Comparison of ENCODE assay signal across 25 cellular contexts in the genomic region with DNA sequence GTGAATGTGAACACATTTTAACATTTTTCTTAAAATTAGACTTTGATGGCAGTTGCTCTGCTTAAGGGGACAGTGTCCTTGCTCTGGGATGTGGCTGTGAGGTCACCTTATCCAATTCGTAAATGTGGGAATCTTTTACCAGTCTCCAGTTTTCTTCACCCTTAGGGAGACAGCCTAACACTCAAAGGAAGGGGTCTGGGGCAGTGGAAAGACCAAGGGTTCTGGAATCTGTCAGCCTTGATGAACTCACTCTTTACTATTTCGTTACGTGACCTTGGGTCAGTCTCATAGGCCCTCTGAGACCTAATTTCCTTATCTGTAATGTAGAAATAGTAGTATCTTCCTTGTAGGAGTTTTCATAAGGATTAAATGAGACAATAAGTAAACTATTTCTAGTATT.
A peak's percentile ranks its signal among the peaks of the same experiment; 100 is the strongest.
DNase-seq lines count a peak whose midpoint lies in the region; ATAC-seq, FAIRE-seq and TF ChIP-seq lines count a peak whose summit lies in the region.
"Had no signal": no experiment of that assay in that cellular context is flagged by ENCODE, and none has a peak within 500 bp of the region (broad histone marks: within the 10 kb centered on the region; RNA-seq: fewer than 3 reads in every experiment).

No MANE protein-coding gene starts in this region.

- POLR2A ChIA-PET in A549 (lab: Yijun Ruan, JAX), result no interaction called here
- POLR2A ChIA-PET in activated CD4-positive, alpha-beta T cell treated with anti-CD3 and anti-CD28 coated beads, Interleukin-2, amount 10 ng/mL, durations not matched to agents 7 days and 5 days (lab: Charles Lee), result no interaction called here
- POLR2A ChIA-PET in GM10248 (lab: Yijun Ruan, JAX), result interaction anchor here (0.6 kb wide), 1 partner anchor 18 kb away, joined by 4 read pairs; no protein-coding TSS in a partner anchor

- CTCF ChIA-PET in A549 (lab: Yijun Ruan, JAX) (no interaction called here), GM10248 (lab: Yijun Ruan, JAX) (interaction anchor here (1.2 kb wide), 1 partner anchor 9 kb away, joined by 3 read pairs; no protein-coding TSS in a partner anchor)
- CTCF ChIA-PET in activated CD4-positive, alpha-beta T cell treated with anti-CD3 and anti-CD28 coated beads, Interleukin-2, amount 10 ng/mL, durations not matched to agents 7 days and 5 days (lab: Charles Lee), result no interaction called here

- H3K4me3 ChIP-seq in A549, result no peak overlapping the region
- H3K4me3 ChIP-seq in osteoblast (ENCODE audit: insufficient read depth, low read length), result no peak overlapping the region
- no peak overlapping the region for H3K4me3 ChIP-seq in skeletal muscle satellite cell (ENCODE audit: low read length)
- H3K4me3 ChIP-seq in GM23248, result no peak overlapping the region
- H3K4me3 ChIP-seq: BLaER1 treated with 17β-estradiol and CSF1 and Interleukin-3, amounts not matched to agents 10 nM and 100 nM had no signal

- H3K4me1 Mint-ChIP-seq in activated CD4-positive, alpha-beta T cell treated with anti-CD3 and anti-CD28 coated beads, Interleukin-2, amount 10 ng/mL, durations not matched to agents 7 days and 5 days, result peaks cover 12% of the 10 kb centered on the region

- TF ChIP-seq EP300 in A549 (IDR thresholded peaks at IDR 0.05), result no peak

- H3K9me2 ChIP-seq in GM23248 (ENCODE audit: insufficient read depth), result peaks cover 4% of the 10 kb centered on the region; the same call in 1 of the 2 replicates

- no peaks in the 10 kb centered on the region for H3K36me3 Mint-ChIP-seq in activated CD4-positive, alpha-beta T cell treated with anti-CD3 and anti-CD28 coated beads, Interleukin-2, amount 10 ng/mL, durations not matched to agents 7 days and 5 days (ENCODE audit: low read depth)
- H3K36me3 Mint-ChIP-seq: CD4-positive, CD25-positive, alpha-beta regulatory T cell; CD8-positive, alpha-beta memory T cell had no signal

- no peak for TF ChIP-seq POLR2A in A549 (IDR thresholded peaks at IDR 0.05; ENCODE audit: low read length)

- no peaks in the 10 kb centered on the region for H3K79me2 ChIP-seq in osteoblast (ENCODE audit: insufficient read depth, low read length)
- H3K79me2 ChIP-seq in GM23248 (ENCODE audit: insufficient read depth), result no peaks in the 10 kb centered on the region

- H3K4me3 Mint-ChIP-seq in activated CD4-positive, alpha-beta T cell treated with anti-CD3 and anti-CD28 coated beads, Interleukin-2, amount 10 ng/mL, durations not matched to agents 7 days and 5 days, result no peak overlapping the region
- H3K4me3 Mint-ChIP-seq: B cell; CD4-positive, CD25-positive, alpha-beta regulatory T cell; CD8-positive, alpha-beta memory T cell; HFFc6 had no signal

- H3K4me2 ChIP-seq in A549 (no peak overlapping the region), osteoblast (ENCODE audit: insufficient read depth, low read length) (no peak overlapping the region), skeletal muscle satellite cell (ENCODE audit: low read length) (peak overlapping the region; percentile 29), GM23248 (ENCODE audit: unreplicated experiment) (no peak overlapping the region)
- H3K4me2 ChIP-seq: BLaER1 treated with 17β-estradiol and CSF1 and Interleukin-3, amounts not matched to agents 10 nM and 100 nM had no signal

- H3K27ac ChIP-seq in A549 (peak overlapping the region; percentile 38 to 66; a peak in 5 of 6 replicates), osteoblast (ENCODE audit: low read depth, low read length) (no peak overlapping the region), GM23248 (no peak overlapping the region)
- H3K27ac ChIP-seq: BLaER1 treated with 17β-estradiol and CSF1 and Interleukin-3, amounts not matched to agents 10 nM and 100 nM had no signal

- peak overlapping the region; percentile 66 for H3K9ac ChIP-seq in skeletal muscle satellite cell (ENCODE audit: low read depth, low read length)
- no peak overlapping the region for H3K9ac ChIP-seq in GM23248
- H3K9ac ChIP-seq: BLaER1 treated with 17β-estradiol and CSF1 and Interleukin-3, amounts not matched to agents 10 nM and 100 nM had no signal

- no peak for ATAC-seq in A549
- no peak for ATAC-seq in HG03159 (IDR thresholded peaks at IDR 0.05; ENCODE audit: unreplicated experiment)
- ATAC-seq: HCT116 had no signal

- DNase-seq in A549 (ENCODE audit: low read depth in 1 of 2, low spot score in 1 of 2), result no peak
- DNase-seq in SK-N-DZ (ENCODE audit: low spot score), result peak; percentile 68
- DNase-seq in osteoblast (ENCODE audit: insufficient read length, low spot score, missing footprints), result no peak
- no peak for DNase-seq in GM23248
- no peak for DNase-seq in activated CD4-positive, alpha-beta T cell treated with anti-CD3 and anti-CD28 coated beads, Interleukin-2, amount 10 ng/mL, durations not matched to agents 7 days and 5 days
- no peak for DNase-seq in GM10248 (ENCODE audit: extremely low spot score)
- DNase-seq: 8988T; CD4-positive, CD25-positive, alpha-beta regulatory T cell; CD8-positive, alpha-beta memory T cell; COR-L47; DMS 273 treated with DMSO at 0.1 percent for 48 hours; DMS53; DND-41; EL; GOT3; H7; HFFc6 had no signal

- H3K27me3 ChIP-seq in osteoblast (ENCODE audit: insufficient read depth, low read length) (no peaks in the 10 kb centered on the region), skeletal muscle satellite cell (ENCODE audit: control insufficient read depth, insufficient read depth, low read length) (no peaks in the 10 kb centered on the region), GM23248 (replicated peaks; ENCODE audit: insufficient read depth) (no peaks in the 10 kb centered on the region)
- H3K27me3 ChIP-seq: BLaER1 treated with 17β-estradiol and CSF1 and Interleukin-3, amounts not matched to agents 10 nM and 100 nM had no signal

- no peak for FAIRE-seq in A549 (lab: Jason Lieb, UNC)
- FAIRE-seq: G401.6, GM12892, GM18507 had no signal

- H4K20me1 ChIP-seq in osteoblast (ENCODE audit: insufficient read depth, low read length), result no peaks in the 10 kb centered on the region
- no peaks in the 10 kb centered on the region for H4K20me1 ChIP-seq in GM23248 (ENCODE audit: insufficient read depth)
- H4K20me1 ChIP-seq: BLaER1 treated with 17β-estradiol and CSF1 and Interleukin-3, amounts not matched to agents 10 nM and 100 nM had no signal

- no peaks in the 10 kb centered on the region for H3K36me3 ChIP-seq in osteoblast (ENCODE audit: insufficient read depth, low read length)
- H3K36me3 ChIP-seq in skeletal muscle satellite cell (ENCODE audit: insufficient read depth, low read length), result no peaks in the 10 kb centered on the region
- no peaks in the 10 kb centered on the region for H3K36me3 ChIP-seq in GM23248 (ENCODE audit: low read depth)
- H3K36me3 ChIP-seq: BLaER1 treated with 17β-estradiol and CSF1 and Interleukin-3, amounts not matched to agents 10 nM and 100 nM had no signal

- TF ChIP-seq CTCF in A549 (IDR thresholded peaks at IDR 0.05) (no peak), osteoblast (IDR thresholded peaks at IDR 0.05; ENCODE audit: extremely low read depth, low read depth, low read length) (no peak), GM10248 (IDR thresholded peaks at IDR 0.05; ENCODE audit: control extremely low read depth, extremely low read depth, low read depth, missing control alignments) (no peak)

- in situ Hi-C loops in GM23248 (cut with MboI), result no loop called here

- no peaks in the 10 kb centered on the region for H3K27me3 Mint-ChIP-seq in activated CD4-positive, alpha-beta T cell treated with anti-CD3 and anti-CD28 coated beads, Interleukin-2, amount 10 ng/mL, durations not matched to agents 7 days and 5 days
- H3K27me3 Mint-ChIP-seq: B cell; CD4-positive, CD25-positive, alpha-beta regulatory T cell; CD8-positive, alpha-beta memory T cell had no signal

- H3K27ac Mint-ChIP-seq in activated CD4-positive, alpha-beta T cell treated with anti-CD3 and anti-CD28 coated beads, Interleukin-2, amount 10 ng/mL, durations not matched to agents 7 days and 5 days, result no peak overlapping the region
- H3K27ac Mint-ChIP-seq: B cell; CD4-positive, CD25-positive, alpha-beta regulatory T cell; HFFc6 had no signal

- peaks cover 23% of the 10 kb centered on the region for H3K4me1 ChIP-seq in A549
- peaks cover 24% of the 10 kb centered on the region for H3K4me1 ChIP-seq in osteoblast (ENCODE audit: insufficient read depth, low read length)
- peaks cover 46% of the 10 kb centered on the region for H3K4me1 ChIP-seq in skeletal muscle satellite cell (ENCODE audit: control insufficient read depth, insufficient read depth, low read length)
- H3K4me1 ChIP-seq in GM23248 (ENCODE audit: insufficient read depth), result peaks cover 24% of the 10 kb centered on the region

- H3K9me3 Mint-ChIP-seq in activated CD4-positive, alpha-beta T cell treated with anti-CD3 and anti-CD28 coated beads, Interleukin-2, amount 10 ng/mL, durations not matched to agents 7 days and 5 days, result no peaks in the 10 kb centered on the region
- H3K9me3 Mint-ChIP-seq: CD4-positive, CD25-positive, alpha-beta regulatory T cell; CD8-positive, alpha-beta memory T cell; HFFc6 had no signal

- peak overlapping the region; percentile 37 for H2AFZ ChIP-seq in osteoblast (ENCODE audit: low read length)
- no peak overlapping the region for H2AFZ ChIP-seq in GM23248

- H3K9me3 ChIP-seq in A549 (no peaks in the 10 kb centered on the region), osteoblast (ENCODE audit: low read depth, low read length) (no peaks in the 10 kb centered on the region), skeletal muscle satellite cell (replicated peaks; ENCODE audit: low read length) (no peaks in the 10 kb centered on the region), GM23248 (ENCODE audit: low read depth) (no peaks in the 10 kb centered on the region)
- H3K9me3 ChIP-seq: BLaER1 treated with 17β-estradiol and CSF1 and Interleukin-3, amounts not matched to agents 10 nM and 100 nM had no signal

- TF ChIP-seq RAD21 in A549 (conservative IDR thresholded peaks at IDR 0.05 in 1 of 2, IDR thresholded peaks at IDR 0.05 in 1 of 2), result no peak

- WGBS in A549 (ENCODE audit: missing lambda C conversion rate), result 88% methylated on average over 3 of the region's 3 CpGs
- 95 to 96% methylated on average over 3 of the region's 3 CpGs for WGBS in GM23248 (ENCODE audit: low coverage in 1 of 2, low lambda C conversion rate in 2 of 2, missing lambda C conversion rate in 2 of 2), 2 experiments

- H3F3A ChIP-seq in GM23248 (ENCODE audit: insufficient read depth), result peaks cover 21% of the 10 kb centered on the region

TF ChIP-seq in A549, 52 proteins besides CTCF, POLR2A, EP300 and RAD21 (continues in another document):
- TF ChIP-seq MYC (IDR thresholded peaks at IDR 0.05; ENCODE audit: borderline replicate concordance, low read length) (no peak), MAFK (IDR thresholded peaks at IDR 0.05; ENCODE audit: partially characterized antibody) (no peak), ZFP36 (IDR thresholded peaks at IDR 0.05; ENCODE audit: borderline replicate concordance, partially characterized antibody) (no peak), JUNB (IDR thresholded peaks at IDR 0.05) (no peak), TP53 (CRISPR knock-in tag; IDR thresholded peaks at IDR 0.05) (no peak), TFCP2L1 (CRISPR knock-in tag; IDR thresholded peaks at IDR 0.05) (no peak), CBX2 (IDR thresholded peaks at IDR 0.05; ENCODE audit: borderline replicate concordance, low read depth) (no peak), KDM1A (IDR thresholded peaks at IDR 0.05; ENCODE audit: low read depth) (no peak), HOXA7 (CRISPR knock-in tag; IDR thresholded peaks at IDR 0.05) (no peak)

Comparison
In these comparisons a context has a peak if more than half of its experiments do, and no peak if none do; other contexts are left out.
1. H3K27ac ChIP-seq: peak in A549 (2 of 2); none in osteoblast (single experiment) and GM23248 (single experiment).